ENCODE assay signal across 9 cellular contexts in genomic region chr4:145934434-145935047, GRCh38. TPM values are rescaled to one million over a fixed set of nuclear protein-coding genes. Genes with fewer than 3 reads are reported as not detected.
DNase-seq lines count a peak whose midpoint lies in the region; ATAC-seq and TF ChIP-seq lines count a peak whose summit lies in the region.
"Had no signal": no experiment of that assay in that cellular context is flagged by ENCODE, and none has a peak within 500 bp of the region (broad histone marks: within the 10 kb centered on the region; RNA-seq: fewer than 3 reads in every experiment).

No MANE protein-coding gene starts in this region.

- H3K27me3 ChIP-seq in A673 (replicated peaks; ENCODE audit: insufficient read depth, low read depth, low read length, poor library complexity) = no peaks in the 10 kb centered on the region
- no peaks in the 10 kb centered on the region for H3K27me3 ChIP-seq in mucosa of stomach (ENCODE audit: control insufficient read depth, insufficient read depth, low read length)

- TF ChIP-seq CTCF in A673 (conservative IDR thresholded peaks at IDR 0.05; ENCODE audit: low read depth, low read length) = no peak
- TF ChIP-seq CTCF in GM12865 (IDR thresholded peaks at IDR 0.05; ENCODE audit: insufficient read depth, low read depth, low read length, missing control alignments) = no peak
- TF ChIP-seq CTCF in activated CD8-positive, alpha-beta T cell treated with anti-CD3 and anti-CD28 coated beads for 36 hours (IDR thresholded peaks at IDR 0.05) = no peak

- peak overlapping the region; percentile 87 for H3K27ac ChIP-seq in A673 (ENCODE audit: low read depth, low read length, poor library complexity, severe bottlenecking)

- H3K4me1 ChIP-seq in A673 (ENCODE audit: insufficient read depth, low read length, poor library complexity, severe bottlenecking) = peaks cover 23% of the 10 kb centered on the region
- H3K4me1 ChIP-seq in mucosa of stomach (ENCODE audit: control insufficient read depth, insufficient read depth, low read length) = peaks cover 17% of the 10 kb centered on the region

- no TSS peak for BruUV-seq in A673 (replicated peaks; lab: Mats Ljungman, UMichigan)

- DNase-seq in A673 (ENCODE audit: low spot score) = no peak
- DNase-seq in GM12865 (ENCODE audit: low read depth) = peak; percentile 17
- no peak for DNase-seq in activated CD8-positive, alpha-beta T cell treated with anti-CD3 and anti-CD28 coated beads for 36 hours
- no peak for DNase-seq in NCI-H2107 treated with DMSO at 0.1 percent for 48 hours (lab: John Stamatoyannopoulos, UW; ENCODE audit: unreplicated experiment)
- no peak for DNase-seq in NCI-H146 treated with DMSO at 0.1 percent for 48 hours (lab: John Stamatoyannopoulos, UW; ENCODE audit: unreplicated experiment)
- no peak for DNase-seq in hippocampal formation (lab: John Stamatoyannopoulos, UW)

- H3K36me3 Mint-ChIP-seq in activated CD8-positive, alpha-beta T cell treated with anti-CD3 and anti-CD28 coated beads for 36 hours (ENCODE audit: low read depth) = peaks cover 24% of the 10 kb centered on the region

- H3K36me3 ChIP-seq in A673 (ENCODE audit: insufficient read depth, low read length, poor library complexity, severe bottlenecking) = no peaks in the 10 kb centered on the region
- H3K36me3 ChIP-seq in mucosa of stomach (ENCODE audit: control insufficient read depth, insufficient read depth, low read length) = no peaks in the 10 kb centered on the region

- H3K27ac Mint-ChIP-seq in activated CD8-positive, alpha-beta T cell treated with anti-CD3 and anti-CD28 coated beads for 36 hours = peak overlapping the region; percentile 97

- ATAC-seq in activated CD8-positive, alpha-beta T cell treated with anti-CD3 and anti-CD28 coated beads for 36 hours = no peak
- no peak for ATAC-seq in GM21381 (IDR thresholded peaks at IDR 0.05; ENCODE audit: unreplicated experiment)
- ATAC-seq: K562 had no signal

- peak overlapping the region; percentile 30 for H3K9ac ChIP-seq in mucosa of stomach (ENCODE audit: low read length)

- intact Hi-C loops in A673 (cut with micrococcal nuclease; ENCODE audit: unreplicated experiment) = loop anchor here (5.0 kb wide), 3 partner anchors 62 to 317 kb away; partner anchors contain the start of gene MMAA
- intact Hi-C loops in activated CD8-positive, alpha-beta T cell treated with anti-CD3 and anti-CD28 coated beads for 36 hours (cut with micrococcal nuclease) = loop anchor here (5.0 to 10.0 kb wide), 2 partner anchors 130 to 317 kb away; partner anchors contain the start of gene MMAA

- CTCF ChIA-PET in A673 (lab: Charles Lee) = no interaction called here
- CTCF ChIA-PET in activated CD8-positive, alpha-beta T cell treated with anti-CD3 and anti-CD28 coated beads for 36 hours (lab: Charles Lee) = no interaction called here

- peaks cover 57% of the 10 kb centered on the region for H3K4me1 Mint-ChIP-seq in activated CD8-positive, alpha-beta T cell treated with anti-CD3 and anti-CD28 coated beads for 36 hours (ENCODE audit: low read depth)

- H3K9me3 ChIP-seq in A673 (ENCODE audit: low read depth, low read length, poor library complexity, severe bottlenecking) (no peaks in the 10 kb centered on the region), mucosa of stomach (ENCODE audit: control insufficient read depth, low read length) (no peaks in the 10 kb centered on the region)

- H3K9me3 Mint-ChIP-seq in activated CD8-positive, alpha-beta T cell treated with anti-CD3 and anti-CD28 coated beads for 36 hours = no peaks in the 10 kb centered on the region

- no peaks in the 10 kb centered on the region for H3K27me3 Mint-ChIP-seq in activated CD8-positive, alpha-beta T cell treated with anti-CD3 and anti-CD28 coated beads for 36 hours

- H3K4me3 ChIP-seq in A673 (ENCODE audit: low read depth, low read length, poor library complexity, severe bottlenecking) (no peak overlapping the region), GM12865 (ENCODE audit: low read depth, low read length) (peak overlapping the region; percentile 62), mucosa of stomach (ENCODE audit: low read length) (no peak overlapping the region)
- H3K4me3 ChIP-seq: K562 had no signal

- peak overlapping the region; percentile 96 for H3K4me3 Mint-ChIP-seq in activated CD8-positive, alpha-beta T cell treated with anti-CD3 and anti-CD28 coated beads for 36 hours

- POLR2A ChIA-PET in A673 (lab: Charles Lee; ENCODE audit: low non-redundant PET) = no interaction called here
- POLR2A ChIA-PET in activated CD8-positive, alpha-beta T cell treated with anti-CD3 and anti-CD28 coated beads for 36 hours (lab: Charles Lee) = interaction anchor here (0.7 kb wide), 1 partner anchor 9 kb away, joined by 3 read pairs; no protein-coding TSS in a partner anchor

RNA-seq across cellular contexts. Expression of gene ZNF827, which starts 4.1 kb away (rescaled TPM):
- 18.4 and 20.0 TPM in 2 replicates for total RNA-seq in A673 (2021)
- total RNA-seq in activated CD8-positive, alpha-beta T cell treated with anti-CD3 and anti-CD28 coated beads for 36 hours = 10 to 100 TPM; 28.4 to 31.1 TPM
